In genomic region chr6:31490115-31490873, GRCh38 we compare ENCODE assay signal across 14 cellular contexts. TPM values are rescaled to one million over a fixed set of nuclear protein-coding genes. Genes with fewer than 3 reads are reported as not detected.
DNase-seq lines count a peak whose midpoint lies in the region; ATAC-seq, FAIRE-seq and TF ChIP-seq lines count a peak whose summit lies in the region.
"Had no signal": no experiment of that assay in that cellular context is flagged by ENCODE, and none has a peak within 500 bp of the region (broad histone marks: within the 10 kb centered on the region; RNA-seq: fewer than 3 reads in every experiment).

No MANE protein-coding gene starts in this region.

- TF ChIP-seq POLR2A in H54 (IDR thresholded peaks at IDR 0.05; ENCODE audit: low read depth, low read length): no peak

- TF ChIP-seq CTCF in endothelial cell (IDR thresholded peaks at IDR 0.05; ENCODE audit: unreplicated experiment): no peak

- H3K9me3 ChIP-seq in T-helper 17 cell (ENCODE audit: control insufficient read depth, low read length, poor library complexity, severe bottlenecking): no peaks in the 10 kb centered on the region
- H3K9me3 ChIP-seq: SJSA1 had no signal

- no peak for FAIRE-seq in H54 (lab: Jason Lieb, UNC)

- no peaks in the 10 kb centered on the region for H3K9me3 Mint-ChIP-seq in stimulated activated naive CD8-positive, alpha-beta T cell treated with anti-CD3 and anti-CD28 coated beads, Interleukin-15, amount 100 ng/mL, for 72 hours
- no peaks in the 10 kb centered on the region for H3K9me3 Mint-ChIP-seq in endothelial cell (ENCODE audit: unreplicated experiment)

- peaks cover 50% of the 10 kb centered on the region for H3K4me1 Mint-ChIP-seq in stimulated activated naive CD8-positive, alpha-beta T cell treated with anti-CD3 and anti-CD28 coated beads, Interleukin-15, amount 100 ng/mL, for 72 hours
- H3K4me1 Mint-ChIP-seq in T-helper 17 cell (peaks cover 17% of the 10 kb centered on the region), endothelial cell (ENCODE audit: unreplicated experiment) (peaks cover 15% of the 10 kb centered on the region)

- DNase-seq in stimulated activated naive CD8-positive, alpha-beta T cell treated with anti-CD3 and anti-CD28 coated beads, Interleukin-15, amount 100 ng/mL, for 72 hours: no peak
- no peak for DNase-seq in stimulated activated naive CD8-positive, alpha-beta T cell treated with anti-CD3 and anti-CD28 coated beads, Interleukin-15, Interleukin-2, amounts not matched to agents 100 U/mL and 50 U/mL, for 24 hours
- DNase-seq in T-helper 17 cell: no peak
- DNase-seq in endothelial cell (ENCODE audit: low spot score): no peak
- DNase-seq in mesenteric fat pad (ENCODE audit: low spot score): no peak
- no peak for DNase-seq in Kasumi-1 (lab: John Stamatoyannopoulos, UW)
- no peak for DNase-seq in H54 (ENCODE audit: insufficient read length, low spot score)
- DNase-seq: DMS 273 treated with DMSO at 0.1 percent for 48 hours, GOT3, NCI-H1105 treated with DMSO at 0.1 percent for 48 hours, NCI-H187 treated with DMSO at 0.1 percent for 48 hours, NCI-H526 treated with DMSO at 0.1 percent for 48 hours had no signal

- no peaks in the 10 kb centered on the region for H3K27me3 Mint-ChIP-seq in stimulated activated naive CD8-positive, alpha-beta T cell treated with anti-CD3 and anti-CD28 coated beads, Interleukin-15, amount 100 ng/mL, for 72 hours
- H3K27me3 Mint-ChIP-seq in T-helper 17 cell (no peaks in the 10 kb centered on the region), endothelial cell (ENCODE audit: unreplicated experiment) (peaks cover 3% of the 10 kb centered on the region)

- H3K27ac Mint-ChIP-seq in stimulated activated naive CD8-positive, alpha-beta T cell treated with anti-CD3 and anti-CD28 coated beads, Interleukin-15, amount 100 ng/mL, for 72 hours: peak overlapping the region; percentile 49 to 82
- H3K27ac Mint-ChIP-seq in T-helper 17 cell: peak overlapping the region; percentile 67
- H3K27ac Mint-ChIP-seq in endothelial cell (ENCODE audit: unreplicated experiment): no peak overlapping the region

- peak overlapping the region in 1 of 2 donors; percentile 41 for H3K4me3 Mint-ChIP-seq in stimulated activated naive CD8-positive, alpha-beta T cell treated with anti-CD3 and anti-CD28 coated beads, Interleukin-15, amount 100 ng/mL, for 72 hours
- H3K4me3 Mint-ChIP-seq in T-helper 17 cell (no peak overlapping the region), endothelial cell (ENCODE audit: unreplicated experiment) (peak overlapping the region; percentile 15)

- no peak for ATAC-seq in stimulated activated naive CD8-positive, alpha-beta T cell treated with anti-CD3 and anti-CD28 coated beads, Interleukin-15, amount 100 ng/mL, for 72 hours
- ATAC-seq in stimulated activated naive CD8-positive, alpha-beta T cell treated with anti-CD3 and anti-CD28 coated beads, Interleukin-15, Interleukin-2, amounts not matched to agents 100 U/mL and 50 U/mL, for 24 hours: no peak
- no peak for ATAC-seq in T-helper 17 cell

- peaks cover 2% of the 10 kb centered on the region for H3K36me3 Mint-ChIP-seq in T-helper 17 cell (ENCODE audit: low read depth)
- no peaks in the 10 kb centered on the region for H3K36me3 Mint-ChIP-seq in endothelial cell (ENCODE audit: low read depth, unreplicated experiment)

RNA-seq across cellular contexts. Expression of gene MICB, which starts 7.7 kb away (rescaled TPM):
- total RNA-seq in T-helper 17 cell (10 to 100 TPM; 16.5 to 17.6 TPM), endothelial cell (ENCODE audit: unreplicated experiment) (3.6 TPM), mesenteric fat pad (4.5 TPM)

RNA-seq across cellular contexts. Expression of gene MCCD1, which starts 38.5 kb away (rescaled TPM):
- total RNA-seq in T-helper 17 cell (not detected), endothelial cell (ENCODE audit: unreplicated experiment) (not detected), mesenteric fat pad (not detected)
- total RNA-seq: OCI-LY7, SJSA1 had no signal

RNA-seq across cellular contexts. Expression of gene DDX39B, which starts 51.5 kb away (rescaled TPM):
- total RNA-seq in T-helper 17 cell: 100 to 1,000 TPM; 496 to 507 TPM
- total RNA-seq in endothelial cell (ENCODE audit: unreplicated experiment): 336 TPM
- total RNA-seq in mesenteric fat pad: 268 TPM

RNA-seq across cellular contexts. Expression of gene ATP6V1G2, which starts 56.1 kb away (rescaled TPM):
- total RNA-seq in T-helper 17 cell (1 to 10 TPM; 1.4 to 2.0 TPM), endothelial cell (ENCODE audit: unreplicated experiment) (1.8 TPM), mesenteric fat pad (1.1 TPM)

RNA-seq across cellular contexts. Expression of gene NFKBIL1, which starts 57.1 kb away (rescaled TPM):
- total RNA-seq in T-helper 17 cell: 1 to 10 TPM; 5.5 to 6.4 TPM
- total RNA-seq in endothelial cell (ENCODE audit: unreplicated experiment): 13.4 TPM
- total RNA-seq in mesenteric fat pad: 11.4 TPM
